Comparison of ENCODE assay signal across 14 cellular contexts in genomic region chr2:23622966-23623665, GRCh38.
"Had no signal": no experiment of that assay in that cellular context is flagged by ENCODE, and none has a peak within 500 bp of the region (broad histone marks: within the 10 kb centered on the region; RNA-seq: fewer than 3 reads in every experiment).

No MANE protein-coding gene starts in this region.

- H3K27me3 Mint-ChIP-seq: activated CD4-positive, alpha-beta memory T cell treated with anti-CD3 and anti-CD28 coated beads, Interleukin-2, amount 10 ng/mL, durations not matched to agents 7 days and 5 days; activated CD4-positive, alpha-beta T cell treated with anti-CD3 and anti-CD28 coated beads for 36 hours had no signal

- H3K4me3 Mint-ChIP-seq: activated CD4-positive, alpha-beta memory T cell treated with anti-CD3 and anti-CD28 coated beads, Interleukin-2, amount 10 ng/mL, durations not matched to agents 7 days and 5 days; activated CD4-positive, alpha-beta T cell treated with anti-CD3 and anti-CD28 coated beads for 36 hours; activated T-cell treated with anti-CD3 and anti-CD28 coated beads, Interleukin-2, amount 50 U/mL, for 4 hours; nephron progenitor cell had no signal

- DNase-seq: activated CD4-positive, alpha-beta memory T cell treated with anti-CD3 and anti-CD28 coated beads, Interleukin-2, amount 10 ng/mL, durations not matched to agents 7 days and 5 days; activated CD4-positive, alpha-beta T cell treated with anti-CD3 and anti-CD28 coated beads for 36 hours; activated effector memory CD4-positive, alpha-beta T cell treated with Interleukin-2 at 50 U/mL for 16 hours; activated T-cell treated with anti-CD3 and anti-CD28 coated beads, Interleukin-2, amount 50 U/mL, for 4 hours; amniotic stem cell; hypothalamus; left ventricle myocardium superior; mesendoderm; nephron progenitor cell; stimulated activated CD4-positive, alpha-beta T cell treated with anti-CD3 and anti-CD28 coated beads, Interleukin-12 subunit alpha, Interleukin-12 subunit beta, amount 100 ng/mL, for 4 hours; stimulated activated CD4-positive, alpha-beta T cell treated with anti-CD3 and anti-CD28 coated beads, Interleukin-2, amount 100 ng/mL, for 24 hours; T-helper 2 cell had no signal

- H3K27ac Mint-ChIP-seq: activated CD4-positive, alpha-beta memory T cell treated with anti-CD3 and anti-CD28 coated beads, Interleukin-2, amount 10 ng/mL, durations not matched to agents 7 days and 5 days; activated CD4-positive, alpha-beta T cell treated with anti-CD3 and anti-CD28 coated beads for 36 hours; activated naive CD4-positive, alpha-beta T cell treated with anti-CD3 and anti-CD28 coated beads, Interleukin-2, amount 50 U/mL, for 72 hours; nephron progenitor cell had no signal

- ATAC-seq: activated CD4-positive, alpha-beta T cell treated with anti-CD3 and anti-CD28 coated beads for 36 hours; activated naive CD4-positive, alpha-beta T cell treated with anti-CD3 and anti-CD28 coated beads, Interleukin-2, amount 50 U/mL, for 72 hours; activated T-cell treated with anti-CD3 and anti-CD28 coated beads, Interleukin-2, amount 50 U/mL, for 4 hours; left ventricle myocardium superior; sciatic nerve had no signal

- H3K4me1 Mint-ChIP-seq: activated CD4-positive, alpha-beta memory T cell treated with anti-CD3 and anti-CD28 coated beads, Interleukin-2, amount 10 ng/mL, durations not matched to agents 7 days and 5 days; activated CD4-positive, alpha-beta T cell treated with anti-CD3 and anti-CD28 coated beads for 36 hours had no signal
